Comparison of ENCODE assay signal across 8 cellular contexts in the genomic region with DNA sequence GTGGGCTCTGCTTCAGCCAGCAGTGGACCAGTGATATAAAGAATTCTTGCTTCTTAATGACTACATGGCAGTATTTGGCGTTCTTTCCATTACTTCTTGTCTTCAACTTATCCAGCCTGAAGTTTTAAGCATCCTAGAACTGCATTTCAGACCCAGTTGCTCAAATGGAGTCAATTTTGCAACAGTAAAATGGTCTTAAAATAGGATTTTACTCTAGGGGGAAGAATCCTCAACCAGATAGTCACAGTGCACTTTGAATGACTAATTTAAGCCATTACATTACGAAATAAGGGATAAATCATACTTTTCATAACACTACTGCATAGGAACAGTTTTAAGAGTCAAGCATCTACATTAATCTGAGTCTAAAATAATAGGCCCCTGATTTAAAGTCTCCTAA. TPM values are rescaled to one million over a fixed set of nuclear protein-coding genes. Genes with fewer than 3 reads are reported as not detected.
DNase-seq lines count a peak whose midpoint lies in the region; ATAC-seq and TF ChIP-seq lines count a peak whose summit lies in the region.

No MANE protein-coding gene starts in this region.

- no peak overlapping the region for H3K9ac ChIP-seq in PC-3 (ENCODE audit: low read length)
- H3K9ac ChIP-seq in endocrine pancreas (ENCODE audit: control insufficient read depth, insufficient read depth, low read length) = no peak overlapping the region
- no peak overlapping the region for H3K9ac ChIP-seq in parathyroid adenoma

- POLR2A ChIA-PET in PC-3 (lab: Charles Lee; ENCODE audit: unreplicated experiment) = no interaction called here

- H3K36me3 ChIP-seq in PC-3 (ENCODE audit: low read depth, low read length) (no peaks in the 10 kb centered on the region), endocrine pancreas (ENCODE audit: control insufficient read depth, insufficient read depth, low read length) (no peaks in the 10 kb centered on the region), parathyroid adenoma (ENCODE audit: control insufficient read depth, insufficient read depth, low read length) (no peaks in the 10 kb centered on the region)

- H3K4me2 ChIP-seq in PC-3 (ENCODE audit: low read length) (peak overlapping the region; percentile 94), parathyroid adenoma (ENCODE audit: low read length) (peak overlapping the region; percentile 81)

- H3K4me1 ChIP-seq in PC-3 (ENCODE audit: insufficient read depth, low read length) = peaks cover 10% of the 10 kb centered on the region; the same call in 1 of the 2 replicates
- no peaks in the 10 kb centered on the region for H3K4me1 ChIP-seq in endocrine pancreas (ENCODE audit: control insufficient read depth, insufficient read depth, low read length)
- no peaks in the 10 kb centered on the region for H3K4me1 ChIP-seq in parathyroid adenoma

- BruUV-seq in PC-3 (replicated peaks; lab: Mats Ljungman, UMichigan) = no TSS peak

- H3K79me2 ChIP-seq in PC-3 (ENCODE audit: low read length) = peaks cover 11% of the 10 kb centered on the region
- H3K79me2 ChIP-seq in parathyroid adenoma = no peaks in the 10 kb centered on the region

- H3K4me3 ChIP-seq in PC-3 (ENCODE audit: low read length) = peak overlapping the region; percentile 84
- H3K4me3 ChIP-seq in endocrine pancreas (ENCODE audit: control insufficient read depth, insufficient read depth, low read length) = peak overlapping the region; percentile 64
- H3K4me3 ChIP-seq in parathyroid adenoma (ENCODE audit: low read depth, low read length) = peak overlapping the region; percentile 87

- H3K27ac ChIP-seq in PC-3 (ENCODE audit: low read length) (no peak overlapping the region), parathyroid adenoma (peak overlapping the region; percentile 79)

- no peaks in the 10 kb centered on the region for H4K20me1 ChIP-seq in PC-3 (ENCODE audit: low read length)

- DNase-seq in EH (ENCODE audit: low read depth) (peak; percentile 64), PC-3 (no peak), NCI-H2029 (lab: John Stamatoyannopoulos, UW) (no peak), superior temporal gyrus (ENCODE audit: extremely low spot score) (no peak)
- DNase-seq in activated CD4-positive, CD25-positive, alpha-beta regulatory T cell (lab: John Stamatoyannopoulos, UW) = no peak
- no peak for DNase-seq in stimulated activated CD4-positive, alpha-beta T cell treated with anti-CD3 and anti-CD28 coated beads, Interleukin-4, amount 100 ng/mL, for 24 hours

- CTCF ChIA-PET in PC-3 (lab: Charles Lee) = interaction anchor here (0.6 kb wide), 1 partner anchor 533 kb away, joined by 3 read pairs; no protein-coding TSS in a partner anchor

- no peaks in the 10 kb centered on the region for H3K9me2 ChIP-seq in PC-3 (replicated peaks; ENCODE audit: low read length)

- peak overlapping the region; percentile 93 for H2AFZ ChIP-seq in PC-3 (ENCODE audit: low read length)
- peak overlapping the region; percentile 89 for H2AFZ ChIP-seq in parathyroid adenoma

- no peak for TF ChIP-seq CTCF in PC-3 (conservative IDR thresholded peaks at IDR 0.05; ENCODE audit: low read depth, low read length)
- no peak for TF ChIP-seq CTCF in parathyroid adenoma (IDR thresholded peaks at IDR 0.05)

- no peaks in the 10 kb centered on the region for H3K27me3 ChIP-seq in PC-3 (ENCODE audit: low read length)
- no peaks in the 10 kb centered on the region for H3K27me3 ChIP-seq in endocrine pancreas (ENCODE audit: control insufficient read depth, insufficient read depth, low read length)
- H3K27me3 ChIP-seq in parathyroid adenoma (ENCODE audit: control insufficient read depth, insufficient read depth, low read length) = no peaks in the 10 kb centered on the region

- ATAC-seq in PC-3 = no peak

- H3F3A ChIP-seq in PC-3 (ENCODE audit: low read length, unreplicated experiment) = no peaks in the 10 kb centered on the region

- intact Hi-C loops in PC-3 (cut with micrococcal nuclease) = loop anchor here (10.0 kb wide), 1 partner anchor 141 kb away; no protein-coding TSS in a partner anchor

- H3K9me3 ChIP-seq in PC-3 (ENCODE audit: low read length) (no peaks in the 10 kb centered on the region), endocrine pancreas (ENCODE audit: control insufficient read depth, low read length) (no peaks in the 10 kb centered on the region), parathyroid adenoma (ENCODE audit: control insufficient read depth, low read length) (no peaks in the 10 kb centered on the region)

RNA-seq across cellular contexts. Expression of gene SMARCA2, which starts 1.5 kb away (rescaled TPM):
- 27.9 and 36.4 TPM in 2 replicates for total RNA-seq in PC-3 (2014; rRNA removed)
